13 cellular contexts compared by ENCODE assay signal in genomic region chr6:150230877-150231428, GRCh38.
A peak's percentile ranks its signal among the peaks of the same experiment; 100 is the strongest.
DNase-seq lines count a peak whose midpoint lies in the region; ATAC-seq and TF ChIP-seq lines count a peak whose summit lies in the region.
"Had no signal": no experiment of that assay in that cellular context is flagged by ENCODE, and none has a peak within 500 bp of the region (broad histone marks: within the 10 kb centered on the region; RNA-seq: fewer than 3 reads in every experiment).

No MANE protein-coding gene starts in this region.

- POLR2A ChIA-PET in HCT116 (lab: Charles Lee): no interaction called here

- intact Hi-C loops in HCT116 (cut with micrococcal nuclease): no loop called here

- CTCF ChIA-PET in HCT116 (lab: Charles Lee): no interaction called here

- no peak for TF ChIP-seq RAD21 in HCT116 (IDR thresholded peaks at IDR 0.05; ENCODE audit: low read depth)

- H3F3A ChIP-seq in smooth muscle cell (ENCODE audit: low read depth): peaks cover 6% of the 10 kb centered on the region

- H2AFZ ChIP-seq in HCT116 (ENCODE audit: low read depth, low read length, poor library complexity, severe bottlenecking) (no peak overlapping the region), smooth muscle cell (ENCODE audit: low read depth) (no peak overlapping the region)

- RAD21 ChIA-PET in HCT116 (lab: Charles Lee; ENCODE audit: low non-redundant PET in 1 of 2, low total read pairs in 2 of 2, uncharacterized antibody in 2 of 2, unreplicated experiment in 2 of 2): no interaction called here

- no peak for DNase-seq in HCT116 (ENCODE audit: low read depth, low spot score)
- no peak for DNase-seq in adipocyte (ENCODE audit: low read depth)
- DNase-seq in epithelial cell of prostate (ENCODE audit: low read depth, low spot score): no peak
- no peak for DNase-seq in smooth muscle cell (lab: John Stamatoyannopoulos, UW; ENCODE audit: unreplicated experiment)
- DNase-seq in iPS-NIHi7 (ENCODE audit: extremely low spot score): no peak
- DNase-seq: KBM-7, NCI-H1048, NCI-H146, NCI-H774 had no signal

- H3K27ac ChIP-seq in HCT116 (ENCODE audit: low read depth, low read length) (no peak overlapping the region), epithelial cell of prostate (peak overlapping the region; percentile 70), smooth muscle cell (ENCODE audit: low read depth) (peak overlapping the region; percentile 77)
- H3K27ac ChIP-seq: C4-2B, SJSA1 had no signal

- H3K4me3 ChIP-seq in HCT116 (replicated peaks in 1 of 2; ENCODE audit: low read depth in 1 of 2, low read length in 2 of 2) (no peak overlapping the region), adipocyte (ENCODE audit: low read length) (peak overlapping the region; percentile 48), smooth muscle cell (no peak overlapping the region)
- H3K4me3 ChIP-seq: SJSA1 had no signal

- H3K9ac ChIP-seq in HCT116 (ENCODE audit: low read length) (no peak overlapping the region), adipocyte (ENCODE audit: low read length) (no peak overlapping the region), smooth muscle cell (ENCODE audit: low read depth) (no peak overlapping the region)

- H3K79me2 ChIP-seq in HCT116 (ENCODE audit: insufficient read depth, low read length): no peaks in the 10 kb centered on the region
- H3K79me2 ChIP-seq in smooth muscle cell (ENCODE audit: low read depth): no peaks in the 10 kb centered on the region

- no TSS peak for BruUV-seq in HCT116 (replicated peaks; lab: Mats Ljungman, UMichigan)

- WGBS in smooth muscle cell (ENCODE audit: low lambda C conversion rate): 85% methylated on average over 11 of the region's 11 CpGs

- H3K4me2 ChIP-seq in HCT116 (ENCODE audit: low read length): peak overlapping the region; percentile 21
- H3K4me2 ChIP-seq in smooth muscle cell: peak overlapping the region; percentile 22

- H4K20me1 ChIP-seq in HCT116 (ENCODE audit: insufficient read depth) (no peaks in the 10 kb centered on the region), smooth muscle cell (ENCODE audit: low read depth) (no peaks in the 10 kb centered on the region)

- no peaks in the 10 kb centered on the region for H3K27me3 ChIP-seq in HCT116 (ENCODE audit: insufficient read depth, low read length)
- H3K27me3 ChIP-seq in adipocyte (replicated peaks; ENCODE audit: control insufficient read depth, insufficient read depth, low read length): no peaks in the 10 kb centered on the region
- no peaks in the 10 kb centered on the region for H3K27me3 ChIP-seq in smooth muscle cell (ENCODE audit: low read depth)

- peaks cover 0 to 31% of the 10 kb centered on the region in 2 experiments; a peak in 2 of 4 replicates for H3K4me1 ChIP-seq in HCT116 (ENCODE audit: control insufficient read depth in 1 of 2, insufficient read depth in 2 of 2, low read length in 2 of 2)
- H3K4me1 ChIP-seq in adipocyte (ENCODE audit: control insufficient read depth, insufficient read depth, low read length): peaks cover 26% of the 10 kb centered on the region
- H3K4me1 ChIP-seq in smooth muscle cell (ENCODE audit: low read depth): peaks cover 2% of the 10 kb centered on the region

- no peaks in the 10 kb centered on the region for H3K36me3 ChIP-seq in HCT116 (ENCODE audit: control insufficient read depth in 1 of 2, insufficient read depth in 2 of 2, low read length in 2 of 2)
- H3K36me3 ChIP-seq in adipocyte (ENCODE audit: control insufficient read depth, insufficient read depth, low read length, severe bottlenecking): no peaks in the 10 kb centered on the region
- H3K36me3 ChIP-seq in smooth muscle cell (ENCODE audit: low read depth): no peaks in the 10 kb centered on the region
- H3K36me3 ChIP-seq: SJSA1 had no signal

- H3K9me3 ChIP-seq in HCT116 (ENCODE audit: control insufficient read depth in 1 of 2, insufficient read depth in 1 of 2, low read depth in 1 of 2, low read length in 2 of 2): no peaks in the 10 kb centered on the region
- H3K9me3 ChIP-seq in adipocyte (ENCODE audit: control insufficient read depth, low read length): no peaks in the 10 kb centered on the region
- no peaks in the 10 kb centered on the region for H3K9me3 ChIP-seq in smooth muscle cell (replicated peaks; ENCODE audit: low read depth)
- H3K9me3 ChIP-seq: SJSA1 had no signal

- TF ChIP-seq CTCF in HCT116 (IDR thresholded peaks at IDR 0.05 in 2 of 3, conservative IDR thresholded peaks at IDR 0.05 in 1 of 3; ENCODE audit: borderline replicate concordance in 1 of 3, insufficient read depth in 1 of 3, low read depth in 2 of 3, low read length in 2 of 3) (no peak), smooth muscle cell (IDR thresholded peaks at IDR 0.05; ENCODE audit: borderline replicate concordance, insufficient read depth, poor library complexity, severe bottlenecking) (no peak)

- no peaks in the 10 kb centered on the region for H3K9me2 ChIP-seq in HCT116 (ENCODE audit: insufficient read depth)

- TF ChIP-seq POLR2A in HCT116 (IDR thresholded peaks at IDR 0.05; ENCODE audit: borderline replicate concordance, extremely low read depth, insufficient read depth, insufficient read length): no peak

- ATAC-seq in HCT116 (no peak), HG03460 (IDR thresholded peaks at IDR 0.05; ENCODE audit: unreplicated experiment) (no peak), GM21515 (IDR thresholded peaks at IDR 0.05; ENCODE audit: unreplicated experiment) (no peak)

TF ChIP-seq in HCT116, 20 proteins besides CTCF, POLR2A, EP300 and RAD21:
- TF ChIP-seq TCF7L2 (IDR thresholded peaks at IDR 0.05; ENCODE audit: borderline replicate concordance, extremely low read depth, insufficient read depth, insufficient read length) (no peak), EGR1 (IDR thresholded peaks at IDR 0.05; ENCODE audit: low read depth) (no peak), SIN3A (IDR thresholded peaks at IDR 0.05; ENCODE audit: low read depth) (no peak), ELF1 (IDR thresholded peaks at IDR 0.05; ENCODE audit: borderline replicate concordance, low read depth) (no peak), SP1 (IDR thresholded peaks at IDR 0.05; ENCODE audit: low read depth) (no peak), SRF (IDR thresholded peaks at IDR 0.05; ENCODE audit: low read depth) (no peak), JUND (IDR thresholded peaks at IDR 0.05) (no peak), MAX (IDR thresholded peaks at IDR 0.05) (no peak), EZH2 (IDR thresholded peaks at IDR 0.05) (no peak), ATF3 (IDR thresholded peaks at IDR 0.05) (no peak), YY1 (IDR thresholded peaks at IDR 0.05; ENCODE audit: extremely low read depth, insufficient replicate concordance, low read depth, low read length) (no peak), ZNF274 (IDR thresholded peaks at IDR 0.05; ENCODE audit: low read depth, low read length) (no peak), POLR2AphosphoS5 (IDR thresholded peaks at IDR 0.05; ENCODE audit: low read depth, low read length) (no peak)
- TF ChIP-seq, protein P1, sequence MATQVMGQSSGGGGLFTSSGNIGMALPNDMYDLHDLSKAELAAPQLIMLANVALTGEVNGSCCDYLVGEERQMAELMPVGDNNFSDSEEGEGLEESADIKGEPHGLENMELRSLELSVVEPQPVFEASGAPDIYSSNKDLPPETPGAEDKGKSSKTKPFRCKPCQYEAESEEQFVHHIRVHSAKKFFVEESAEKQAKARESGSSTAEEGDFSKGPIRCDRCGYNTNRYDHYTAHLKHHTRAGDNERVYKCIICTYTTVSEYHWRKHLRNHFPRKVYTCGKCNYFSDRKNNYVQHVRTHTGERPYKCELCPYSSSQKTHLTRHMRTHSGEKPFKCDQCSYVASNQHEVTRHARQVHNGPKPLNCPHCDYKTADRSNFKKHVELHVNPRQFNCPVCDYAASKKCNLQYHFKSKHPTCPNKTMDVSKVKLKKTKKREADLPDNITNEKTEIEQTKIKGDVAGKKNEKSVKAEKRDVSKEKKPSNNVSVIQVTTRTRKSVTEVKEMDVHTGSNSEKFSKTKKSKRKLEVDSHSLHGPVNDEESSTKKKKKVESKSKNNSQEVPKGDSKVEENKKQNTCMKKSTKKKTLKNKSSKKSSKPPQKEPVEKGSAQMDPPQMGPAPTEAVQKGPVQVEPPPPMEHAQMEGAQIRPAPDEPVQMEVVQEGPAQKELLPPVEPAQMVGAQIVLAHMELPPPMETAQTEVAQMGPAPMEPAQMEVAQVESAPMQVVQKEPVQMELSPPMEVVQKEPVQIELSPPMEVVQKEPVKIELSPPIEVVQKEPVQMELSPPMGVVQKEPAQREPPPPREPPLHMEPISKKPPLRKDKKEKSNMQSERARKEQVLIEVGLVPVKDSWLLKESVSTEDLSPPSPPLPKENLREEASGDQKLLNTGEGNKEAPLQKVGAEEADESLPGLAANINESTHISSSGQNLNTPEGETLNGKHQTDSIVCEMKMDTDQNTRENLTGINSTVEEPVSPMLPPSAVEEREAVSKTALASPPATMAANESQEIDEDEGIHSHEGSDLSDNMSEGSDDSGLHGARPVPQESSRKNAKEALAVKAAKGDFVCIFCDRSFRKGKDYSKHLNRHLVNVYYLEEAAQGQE (IDR thresholded peaks at IDR 0.05; ENCODE audit: low read depth): no peak
